29 cellular contexts compared by ENCODE assay signal in the genomic region with DNA sequence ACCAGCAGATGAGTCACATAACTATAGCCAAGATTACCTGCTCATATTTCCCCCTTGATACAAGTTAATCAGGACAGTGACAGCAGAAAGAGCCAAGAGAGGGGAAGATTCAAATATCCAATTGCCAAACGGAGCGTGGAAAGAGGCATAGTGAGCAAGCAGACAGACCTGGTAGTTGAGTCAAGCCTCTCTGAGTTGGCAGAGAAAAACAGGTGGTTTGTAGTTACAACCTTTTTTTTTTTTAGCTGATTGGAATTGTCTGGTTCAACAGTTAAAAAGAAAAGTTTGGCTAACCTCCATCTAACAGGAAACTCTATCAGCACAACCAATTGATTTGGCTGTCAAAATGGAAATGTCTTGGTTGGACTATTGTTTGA.
DNase-seq lines count a peak whose midpoint lies in the region; ATAC-seq, FAIRE-seq and TF ChIP-seq lines count a peak whose summit lies in the region.
"Had no signal": no experiment of that assay in that cellular context is flagged by ENCODE, and none has a peak within 500 bp of the region (broad histone marks: within the 10 kb centered on the region; RNA-seq: fewer than 3 reads in every experiment).

No MANE protein-coding gene starts in this region.

- no TSS peak for BruUV-seq in IMR-90 (replicated peaks; lab: Mats Ljungman, UMichigan)

- FAIRE-seq in bronchial epithelial cell (lab: Jason Lieb, UNC), result no peak
- FAIRE-seq: astrocyte, HepG2, pancreas, TTC549 had no signal

- no peak overlapping the region; the same call in 1 of the 2 replicates for H4K5ac ChIP-seq in IMR-90 (ENCODE audit: low read depth, low read length)

- H2BK5ac ChIP-seq in IMR-90 (ENCODE audit: low read depth, low read length, poor library complexity, severe bottlenecking), result peak overlapping the region; percentile 29

- no peak overlapping the region for H3K4me2 ChIP-seq in IMR-90 (ENCODE audit: low read depth, low read length)
- H3K4me2 ChIP-seq: BLaER1, neural progenitor cell, SK-N-SH had no signal

- H3K27ac ChIP-seq in IMR-90 (ENCODE audit: insufficient read depth, low read length), result no peak overlapping the region
- peak overlapping the region; percentile 48 for H3K27ac ChIP-seq in muscle layer of colon (ENCODE audit: low read depth, low read length)
- H3K27ac ChIP-seq in stomach, result peak overlapping the region in 3 of 5 donors; percentile 1 to 61 (median 46)
- H3K27ac ChIP-seq: BLaER1, colonic mucosa, foreskin keratinocyte, neural progenitor cell, right atrium auricular region, spleen, testis had no signal

- H3K23ac ChIP-seq in IMR-90 (ENCODE audit: low read depth, low read length), result no peak overlapping the region

- no CpG with 5 or more reads among the region's 2 CpGs for WGBS in IMR-90 (ENCODE audit: extremely low coverage in 2 of 2, insufficient read length in 1 of 2), 2 experiments
- 35 to 63% (median 57%) methylated on average over 2 of the region's 2 CpGs for WGBS in stomach, 5 donors

- TF ChIP-seq POLR2A in IMR-90 (IDR thresholded peaks at IDR 0.05; ENCODE audit: low read depth, low read length) (no peak), stomach (IDR thresholded peaks at IDR 0.05) (no peak)

- no peaks in the 10 kb centered on the region for H3K9me1 ChIP-seq in IMR-90 (ENCODE audit: insufficient read depth, low read length)

- H2BK15ac ChIP-seq in IMR-90 (ENCODE audit: low read depth, low read length), result no peak overlapping the region

- H3K9ac ChIP-seq in IMR-90 (ENCODE audit: low read depth, low read length) (no peak overlapping the region), muscle layer of colon (ENCODE audit: low read length) (no peak overlapping the region)
- H3K9ac ChIP-seq: BLaER1, neural progenitor cell, SK-N-SH had no signal

- no peak for ATAC-seq in IMR-90 (ENCODE audit: low read depth)
- ATAC-seq: activated T-cell treated with anti-CD3 and anti-CD28 coated beads, Interleukin-2, amount 50 U/mL, for 4 hours; esophagus mucosa; foreskin keratinocyte; HepG2; stimulated activated naive CD8-positive, alpha-beta T cell treated with anti-CD3 and anti-CD28 coated beads, Interleukin-15, Interleukin-2, amounts not matched to agents 100 U/mL and 50 U/mL, for 24 hours had no signal

- H3K79me1 ChIP-seq in IMR-90 (ENCODE audit: low read depth in 1 of 2, low read length in 2 of 2), result no peaks in the 10 kb centered on the region

- no peak overlapping the region for H2BK20ac ChIP-seq in IMR-90 (ENCODE audit: low read depth, low read length)

- in situ Hi-C loops in IMR-90 (cut with MboI; ENCODE audit: low sequenced_read_pairs), result no loop called here

- no peaks in the 10 kb centered on the region for H3K36me3 ChIP-seq in IMR-90 (ENCODE audit: control insufficient read depth, insufficient read depth, low read length)
- H3K36me3 ChIP-seq in bronchial epithelial cell (ENCODE audit: control insufficient read depth, insufficient read depth, low read length), result no peaks in the 10 kb centered on the region
- H3K36me3 ChIP-seq in muscle layer of colon (ENCODE audit: insufficient read depth, low read length), result no peaks in the 10 kb centered on the region
- no peaks in the 10 kb centered on the region for H3K36me3 ChIP-seq in stomach
- H3K36me3 ChIP-seq: BLaER1, colonic mucosa, HAP-1, heart left ventricle, neural progenitor cell, pancreas, right atrium auricular region, spleen had no signal

- no peak overlapping the region for H4K8ac ChIP-seq in IMR-90 (ENCODE audit: low read depth in 2 of 2, low read length in 2 of 2)

- H3K27me3 ChIP-seq in IMR-90 (ENCODE audit: control insufficient read depth, insufficient read depth, low read length) (no peaks in the 10 kb centered on the region), bronchial epithelial cell (ENCODE audit: control insufficient read depth, insufficient read depth, low read length) (no peaks in the 10 kb centered on the region), muscle layer of colon (ENCODE audit: control insufficient read depth in 1 of 2, insufficient read depth in 2 of 2, low read length in 2 of 2) (no peaks in the 10 kb centered on the region), stomach (no peaks in the 10 kb centered on the region)
- H3K27me3 ChIP-seq: BLaER1, colonic mucosa, foreskin keratinocyte, heart left ventricle, neural progenitor cell, pancreas, right atrium auricular region, spleen, testis had no signal

- CTCF ChIA-PET in IMR-90 (lab: Yijun Ruan, JAX), result interaction anchor here (0.7 kb wide), 1 partner anchor 322 kb away, joined by 4 read pairs; no protein-coding TSS in a partner anchor

- TF ChIP-seq RAD21 in IMR-90 (IDR thresholded peaks at IDR 0.05; ENCODE audit: low read length), result no peak

- H4K20me1 ChIP-seq in IMR-90 (ENCODE audit: insufficient read depth, low read length), result no peaks in the 10 kb centered on the region
- H4K20me1 ChIP-seq: BLaER1 had no signal

- DNase-seq in IMR-90, result no peak
- DNase-seq in bronchial epithelial cell (ENCODE audit: low read depth), result peak; percentile 33
- DNase-seq in stomach, result no peak
- no peak for DNase-seq in ureter (ENCODE audit: low spot score)
- no peak for DNase-seq in activated T-cell treated with anti-CD3 and anti-CD28 coated beads, Interleukin-2, amount 50 U/mL, for 1 hour
- DNase-seq in retina, result no peak
- DNase-seq: activated T-cell treated with anti-CD3 and anti-CD28 coated beads, Interleukin-2, amount 50 U/mL, for 4 hours; colonic mucosa; foreskin keratinocyte; heart left ventricle; mammary epithelial cell; MV-4-11; NCI-H146; NCI-H524; SK-N-SH; spleen; stimulated activated CD4-positive, alpha-beta T cell treated with anti-CD3 and anti-CD28 coated beads, Interleukin-2, amount 100 ng/mL, for 24 hours; stimulated activated naive CD8-positive, alpha-beta T cell treated with anti-CD3 and anti-CD28 coated beads, Interleukin-15, Interleukin-2, amounts not matched to agents 100 U/mL and 50 U/mL, for 24 hours; testis had no signal

- H4K91ac ChIP-seq in IMR-90 (ENCODE audit: insufficient read depth, low read depth, low read length), result no peak overlapping the region

- H3K56ac ChIP-seq in IMR-90 (ENCODE audit: extremely low read depth, insufficient read depth, low read length), result no peak overlapping the region

- no peak overlapping the region for H2AK9ac ChIP-seq in IMR-90 (replicated peaks; ENCODE audit: low read depth, low read length, poor library complexity)

- H2BK120ac ChIP-seq in IMR-90 (ENCODE audit: low read depth, low read length), result no peak overlapping the region

- no peak overlapping the region for H2AK5ac ChIP-seq in IMR-90 (ENCODE audit: low read depth, low read length)

- POLR2A ChIA-PET in IMR-90 (lab: Charles Lee; ENCODE audit: unreplicated experiment), result no interaction called here

- no peak overlapping the region for H2AFZ ChIP-seq in IMR-90 (replicated peaks; ENCODE audit: low read length, poor library complexity)
- H2AFZ ChIP-seq: neural progenitor cell had no signal

- peak overlapping the region; percentile 93; the same call in 1 of the 2 replicates for H3K18ac ChIP-seq in IMR-90 (ENCODE audit: low read depth, low read length)

- TF ChIP-seq EP300 in stomach (IDR thresholded peaks at IDR 0.05), result no peak

- H3K9me3 ChIP-seq in IMR-90 (ENCODE audit: control insufficient read depth, insufficient read depth, low read length) (peaks cover 2% of the 10 kb centered on the region; the same call in 1 of the 2 replicates), muscle layer of colon (ENCODE audit: low read length) (no peaks in the 10 kb centered on the region), stomach (no peaks in the 10 kb centered on the region)
- H3K9me3 ChIP-seq: colonic mucosa, HAP-1, pancreas, right atrium auricular region, SK-N-SH, testis had no signal

- H3K4me1 ChIP-seq in IMR-90 (ENCODE audit: control insufficient read depth, insufficient read depth, low read length), result peaks cover 5% of the 10 kb centered on the region
- peaks cover 17% of the 10 kb centered on the region for H3K4me1 ChIP-seq in muscle layer of colon (ENCODE audit: insufficient read depth, low read length)
- H3K4me1 ChIP-seq in stomach, result peaks cover 7 to 16% (median 13%) of the 10 kb centered on the region in 4 donors
- H3K4me1 ChIP-seq: BLaER1, colonic mucosa, foreskin keratinocyte, HAP-1, neural progenitor cell, spleen, testis had no signal

- H3K4me3 ChIP-seq in IMR-90 (ENCODE audit: insufficient read depth, low read depth, low read length), result no peak overlapping the region
- no peak overlapping the region for H3K4me3 ChIP-seq in bronchial epithelial cell (ENCODE audit: low read depth, low read length)
- H3K4me3 ChIP-seq in muscle layer of colon (ENCODE audit: low read depth in 1 of 2, low read length in 2 of 2), result no peak overlapping the region
- no peak overlapping the region for H3K4me3 ChIP-seq in stomach
- H3K4me3 ChIP-seq: BLaER1, colonic mucosa, HAP-1, heart left ventricle, neural progenitor cell, pancreas, right atrium auricular region, spleen, testis had no signal

- dilution Hi-C loops in IMR-90 (cut with HindIII; ENCODE audit: low sequenced_read_pairs, unreplicated experiment), result no loop called here

- TF ChIP-seq CTCF in IMR-90 (conservative IDR thresholded peaks at IDR 0.05; ENCODE audit: low read depth, low read length) (no peak), bronchial epithelial cell (IDR thresholded peaks at IDR 0.05; ENCODE audit: insufficient read depth, low read length, severe bottlenecking) (no peak), stomach (IDR thresholded peaks at IDR 0.05) (no peak)

- H3K14ac ChIP-seq in IMR-90 (replicated peaks; ENCODE audit: low read depth, low read length), result peak overlapping the region; percentile 16; the same call in 1 of the 2 replicates

- no peak overlapping the region for H3K4ac ChIP-seq in IMR-90 (ENCODE audit: low read depth, low read length)

- intact Hi-C loops in IMR-90 (cut with micrococcal nuclease), result no loop called here
- intact Hi-C loops in stomach (cut with DNase I; ENCODE audit: low total_unique reads), result no loop called here

TF ChIP-seq in IMR-90, 13 proteins besides CTCF, POLR2A, EP300 and RAD21:
- TF ChIP-seq SMC3 (IDR thresholded peaks at IDR 0.05; ENCODE audit: low read depth, low read length), result no peak
